Comparison of ENCODE assay signal across 11 cellular contexts in genomic region chr3:183275418-183275817, GRCh38. TPM values are rescaled to one million over a fixed set of nuclear protein-coding genes. Genes with fewer than 3 reads are reported as not detected.
DNase-seq lines count a peak whose midpoint lies in the region; ATAC-seq and TF ChIP-seq lines count a peak whose summit lies in the region.
"Had no signal": no experiment of that assay in that cellular context is flagged by ENCODE, and none has a peak within 500 bp of the region (broad histone marks: within the 10 kb centered on the region; RNA-seq: fewer than 3 reads in every experiment).

No MANE protein-coding gene starts in this region.

- H3K27ac ChIP-seq in A673 (ENCODE audit: low read depth, low read length, poor library complexity, severe bottlenecking) = no peak overlapping the region
- H3K27ac ChIP-seq in HEK293 (ENCODE audit: extremely low read depth, low read depth, low read length) = no peak overlapping the region
- H3K27ac ChIP-seq: ovary had no signal

- H3K4me1 ChIP-seq in A673 (ENCODE audit: insufficient read depth, low read length, poor library complexity, severe bottlenecking) (peaks cover 12% of the 10 kb centered on the region), HEK293 (ENCODE audit: control insufficient read depth, insufficient read depth, low read length) (no peaks in the 10 kb centered on the region)

- peak; percentile 48 for DNase-seq in A673 (ENCODE audit: low spot score)
- DNase-seq in fibroblast of villous mesenchyme (ENCODE audit: low read depth) = peak; percentile 82
- DNase-seq in cerebellum (ENCODE audit: low spot score) = no peak
- no peak for DNase-seq in DMS114 treated with DMSO at 0.1 percent for 48 hours (lab: John Stamatoyannopoulos, UW; ENCODE audit: unreplicated experiment)
- DNase-seq in GOT3 (lab: John Stamatoyannopoulos, UW) = no peak
- DNase-seq in head of caudate nucleus = no peak
- DNase-seq: activated CD4-positive, alpha-beta T cell treated with anti-CD3 and anti-CD28 coated beads, Interleukin-2, amount 10 ng/mL, durations not matched to agents 24 days and 14 days; NCI-H1436 treated with DMSO at 0.1 percent for 48 hours; ovary had no signal

- no TSS peak for BruUV-seq in A673 (replicated peaks; lab: Mats Ljungman, UMichigan)

- no peaks in the 10 kb centered on the region for H3K36me3 ChIP-seq in A673 (ENCODE audit: insufficient read depth, low read length, poor library complexity, severe bottlenecking)
- peaks cover 0 to 2% of the 10 kb centered on the region in 2 experiments; a peak in 1 of 3 replicates for H3K36me3 ChIP-seq in HEK293 (ENCODE audit: control insufficient read depth in 2 of 2, insufficient read depth in 1 of 2, low read length in 2 of 2)
- H3K36me3 ChIP-seq: ovary had no signal

- no peaks in the 10 kb centered on the region for H3K27me3 ChIP-seq in A673 (replicated peaks; ENCODE audit: insufficient read depth, low read depth, low read length, poor library complexity)
- H3K27me3 ChIP-seq: ovary had no signal

- POLR2A ChIA-PET in A673 (lab: Charles Lee; ENCODE audit: low non-redundant PET) = no interaction called here
- POLR2A ChIA-PET in HEK293 (lab: Yijun Ruan, JAX) = interaction anchor here (0.6 kb wide), 1 partner anchor 188 kb away, joined by 4 read pairs; no protein-coding TSS in a partner anchor

- no peak for TF ChIP-seq CTCF in A673 (conservative IDR thresholded peaks at IDR 0.05; ENCODE audit: low read depth, low read length)
- no peak for TF ChIP-seq CTCF in HEK293 (tag by site-specific recombination; IDR thresholded peaks at IDR 0.05)
- no peak for TF ChIP-seq CTCF in fibroblast of villous mesenchyme (IDR thresholded peaks at IDR 0.05; ENCODE audit: insufficient read depth, low read depth, low read length)

- ATAC-seq in SK-N-SH treated with all-trans-retinoic acid at 6 μM for 48 hours = peak; percentile 80

- intact Hi-C loops in A673 (cut with micrococcal nuclease; ENCODE audit: unreplicated experiment) = no loop called here
- intact Hi-C loops in head of caudate nucleus (cut with DNase I) = no loop called here

- no peaks in the 10 kb centered on the region for H3K9me3 ChIP-seq in A673 (ENCODE audit: low read depth, low read length, poor library complexity, severe bottlenecking)
- H3K9me3 ChIP-seq in HEK293 (ENCODE audit: control insufficient read depth, insufficient read depth, low read depth, low read length) = no peaks in the 10 kb centered on the region
- H3K9me3 ChIP-seq: ovary had no signal

- CTCF ChIA-PET in A673 (lab: Charles Lee) (no interaction called here), HEK293 (lab: Yijun Ruan, JAX) (no interaction called here)

- H3K4me3 ChIP-seq in A673 (ENCODE audit: low read depth, low read length, poor library complexity, severe bottlenecking) (no peak overlapping the region), HEK293 (ENCODE audit: low read depth, low read length) (no peak overlapping the region), fibroblast of villous mesenchyme (ENCODE audit: low read depth, low read length) (no peak overlapping the region)
- H3K4me3 ChIP-seq: ovary had no signal

TF ChIP-seq in HEK293, 187 proteins besides CTCF, POLR2A, EP300 and RAD21:
- TF ChIP-seq, protein P1, sequence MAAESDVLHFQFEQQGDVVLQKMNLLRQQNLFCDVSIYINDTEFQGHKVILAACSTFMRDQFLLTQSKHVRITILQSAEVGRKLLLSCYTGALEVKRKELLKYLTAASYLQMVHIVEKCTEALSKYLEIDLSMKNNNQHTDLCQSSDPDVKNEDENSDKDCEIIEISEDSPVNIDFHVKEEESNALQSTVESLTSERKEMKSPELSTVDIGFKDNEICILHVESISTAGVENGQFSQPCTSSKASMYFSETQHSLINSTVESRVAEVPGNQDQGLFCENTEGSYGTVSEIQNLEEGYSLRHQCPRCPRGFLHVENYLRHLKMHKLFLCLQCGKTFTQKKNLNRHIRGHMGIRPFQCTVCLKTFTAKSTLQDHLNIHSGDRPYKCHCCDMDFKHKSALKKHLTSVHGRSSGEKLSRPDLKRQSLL (tag by site-specific recombination; IDR thresholded peaks at IDR 0.05) = no peak
- TF ChIP-seq IKZF3 (tag by site-specific recombination; IDR thresholded peaks at IDR 0.05) = no peak
- TF ChIP-seq ZBTB17 (tag by site-specific recombination; IDR thresholded peaks at IDR 0.05) = no peak
- TF ChIP-seq, protein P2, sequence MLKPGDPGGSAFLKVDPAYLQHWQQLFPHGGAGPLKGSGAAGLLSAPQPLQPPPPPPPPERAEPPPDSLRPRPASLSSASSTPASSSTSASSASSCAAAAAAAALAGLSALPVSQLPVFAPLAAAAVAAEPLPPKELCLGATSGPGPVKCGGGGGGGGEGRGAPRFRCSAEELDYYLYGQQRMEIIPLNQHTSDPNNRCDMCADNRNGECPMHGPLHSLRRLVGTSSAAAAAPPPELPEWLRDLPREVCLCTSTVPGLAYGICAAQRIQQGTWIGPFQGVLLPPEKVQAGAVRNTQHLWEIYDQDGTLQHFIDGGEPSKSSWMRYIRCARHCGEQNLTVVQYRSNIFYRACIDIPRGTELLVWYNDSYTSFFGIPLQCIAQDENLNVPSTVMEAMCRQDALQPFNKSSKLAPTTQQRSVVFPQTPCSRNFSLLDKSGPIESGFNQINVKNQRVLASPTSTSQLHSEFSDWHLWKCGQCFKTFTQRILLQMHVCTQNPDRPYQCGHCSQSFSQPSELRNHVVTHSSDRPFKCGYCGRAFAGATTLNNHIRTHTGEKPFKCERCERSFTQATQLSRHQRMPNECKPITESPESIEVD (tag by site-specific recombination; IDR thresholded peaks at IDR 0.05) = peak; percentile 82
- no peak for TF ChIP-seq ZNF510 (tag by site-specific recombination; IDR thresholded peaks at IDR 0.05; ENCODE audit: insufficient replicate concordance)
- no peak for TF ChIP-seq FEZF1 (tag by site-specific recombination; IDR thresholded peaks at IDR 0.05)
- no peak for TF ChIP-seq ZNF169 (tag by site-specific recombination; IDR thresholded peaks at IDR 0.05)
- TF ChIP-seq OSR2 (tag by site-specific recombination; IDR thresholded peaks at IDR 0.05) = 0 out of 2 replicates have a peak, but pooled peaks have one; percentile 30

TF ChIP-seq in SK-N-SH treated with all-trans-retinoic acid at 6 μM for 48 hours, 23 proteins besides CTCF, POLR2A, EP300 and RAD21 (continues in another document):
- TF ChIP-seq TSHZ2 (CRISPR knock-in tag; IDR thresholded peaks at IDR 0.05) = no peak
- TF ChIP-seq, protein P3, sequence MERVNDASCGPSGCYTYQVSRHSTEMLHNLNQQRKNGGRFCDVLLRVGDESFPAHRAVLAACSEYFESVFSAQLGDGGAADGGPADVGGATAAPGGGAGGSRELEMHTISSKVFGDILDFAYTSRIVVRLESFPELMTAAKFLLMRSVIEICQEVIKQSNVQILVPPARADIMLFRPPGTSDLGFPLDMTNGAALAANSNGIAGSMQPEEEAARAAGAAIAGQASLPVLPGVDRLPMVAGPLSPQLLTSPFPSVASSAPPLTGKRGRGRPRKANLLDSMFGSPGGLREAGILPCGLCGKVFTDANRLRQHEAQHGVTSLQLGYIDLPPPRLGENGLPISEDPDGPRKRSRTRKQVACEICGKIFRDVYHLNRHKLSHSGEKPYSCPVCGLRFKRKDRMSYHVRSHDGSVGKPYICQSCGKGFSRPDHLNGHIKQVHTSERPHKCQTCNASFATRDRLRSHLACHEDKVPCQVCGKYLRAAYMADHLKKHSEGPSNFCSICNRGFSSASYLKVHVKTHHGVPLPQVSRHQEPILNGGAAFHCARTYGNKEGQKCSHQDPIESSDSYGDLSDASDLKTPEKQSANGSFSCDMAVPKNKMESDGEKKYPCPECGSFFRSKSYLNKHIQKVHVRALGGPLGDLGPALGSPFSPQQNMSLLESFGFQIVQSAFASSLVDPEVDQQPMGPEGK (CRISPR knock-in tag; IDR thresholded peaks at IDR 0.05; ENCODE audit: borderline replicate concordance) = no peak
- no peak for TF ChIP-seq ZFP3 (CRISPR knock-in tag; IDR thresholded peaks at IDR 0.05)
- TF ChIP-seq, protein P4, sequence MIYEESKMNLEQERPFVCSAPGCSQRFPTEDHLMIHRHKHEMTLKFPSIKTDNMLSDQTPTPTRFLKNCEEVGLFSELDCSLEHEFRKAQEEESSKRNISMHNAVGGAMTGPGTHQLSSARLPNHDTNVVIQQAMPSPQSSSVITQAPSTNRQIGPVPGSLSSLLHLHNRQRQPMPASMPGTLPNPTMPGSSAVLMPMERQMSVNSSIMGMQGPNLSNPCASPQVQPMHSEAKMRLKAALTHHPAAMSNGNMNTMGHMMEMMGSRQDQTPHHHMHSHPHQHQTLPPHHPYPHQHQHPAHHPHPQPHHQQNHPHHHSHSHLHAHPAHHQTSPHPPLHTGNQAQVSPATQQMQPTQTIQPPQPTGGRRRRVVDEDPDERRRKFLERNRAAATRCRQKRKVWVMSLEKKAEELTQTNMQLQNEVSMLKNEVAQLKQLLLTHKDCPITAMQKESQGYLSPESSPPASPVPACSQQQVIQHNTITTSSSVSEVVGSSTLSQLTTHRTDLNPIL (CRISPR knock-in tag; IDR thresholded peaks at IDR 0.05; ENCODE audit: low read depth) = no peak
- no peak for TF ChIP-seq RARB (CRISPR knock-in tag; IDR thresholded peaks at IDR 0.05)
- no peak for TF ChIP-seq ESRRG (CRISPR knock-in tag; IDR thresholded peaks at IDR 0.05)
- TF ChIP-seq SNAI2 (CRISPR knock-in tag; IDR thresholded peaks at IDR 0.05) = no peak
- no peak for TF ChIP-seq TCF4 (CRISPR knock-in tag; IDR thresholded peaks at IDR 0.05; ENCODE audit: borderline replicate concordance)
- TF ChIP-seq CSDC2 (CRISPR knock-in tag; IDR thresholded peaks at IDR 0.05) = no peak

RNA-seq across cellular contexts. Expression of gene B3GNT5, which starts 22.4 kb away (rescaled TPM):
- total RNA-seq in A673 (2021) (25.3 and 26.5 TPM in 2 replicates), fibroblast of villous mesenchyme (3.2 and 6.0 TPM in 2 replicates), cerebellum (19.9 TPM)

Comparison
In these comparisons a context has a peak if more than half of its experiments do, and no peak if none do; other contexts are left out.
1. DNase-seq: peak in A673 (single experiment) and fibroblast of villous mesenchyme (single experiment); none in cerebellum (single experiment), DMS114 treated with DMSO at 0.1 percent for 48 hours (single experiment), GOT3 (single experiment) and head of caudate nucleus (0 of 42).